ENCODE assay signal across 17 cellular contexts in the genomic region with DNA sequence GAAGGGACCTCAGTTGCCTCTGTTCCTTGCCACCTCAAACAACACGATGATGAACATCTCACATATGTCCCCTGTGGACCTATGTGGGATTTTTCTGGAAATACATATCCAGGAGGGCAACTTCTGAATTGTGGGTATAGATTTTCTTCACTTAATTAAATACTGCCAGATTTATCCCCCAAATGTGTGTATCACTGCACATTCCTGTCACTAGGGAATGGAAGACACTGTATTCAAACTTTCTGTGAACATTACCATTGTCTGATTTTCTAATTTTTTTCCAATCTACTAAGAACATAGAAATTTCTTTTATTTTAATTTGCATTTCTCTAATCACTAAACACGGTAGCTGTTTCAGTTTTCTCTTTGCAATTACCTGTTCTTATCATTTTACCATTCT.
"Had no signal": no experiment of that assay in that cellular context is flagged by ENCODE, and none has a peak within 500 bp of the region (broad histone marks: within the 10 kb centered on the region; RNA-seq: fewer than 3 reads in every experiment).

No MANE protein-coding gene starts in this region.

- H3K9me3 ChIP-seq: esophagus squamous epithelium, gastrocnemius medialis, heart right ventricle, lower lobe of right lung, thyroid gland, vagina had no signal

- H3K27ac Mint-ChIP-seq: activated CD8-positive, alpha-beta T cell treated with anti-CD3 and anti-CD28 coated beads for 36 hours; mesothelial cell of epicardium; stimulated activated naive B cell treated with anti-CD40 and anti-IgM and Interleukin-4, amounts not matched to agents 10 μg/mL and 1 μg/mL and 100 μg/mL, for 72 hours; T-helper 1 cell treated with Interleukin-12 subunit alpha and Interleukin-12 subunit beta and Interleukin-4 antibody, amounts not matched to agents 30 μg/mL and 1 μg/mL, for 36 hours; WTC11 had no signal

- H3K4me3 Mint-ChIP-seq: activated CD8-positive, alpha-beta T cell treated with anti-CD3 and anti-CD28 coated beads for 36 hours; activated T-cell treated with anti-CD3 and anti-CD28 coated beads, Interleukin-2, amount 50 U/mL, for 4 hours; mesothelial cell of epicardium; stimulated activated naive B cell treated with anti-CD40 and anti-IgM and Interleukin-4, amounts not matched to agents 10 μg/mL and 1 μg/mL and 100 μg/mL, for 72 hours; T-helper 1 cell treated with Interleukin-12 subunit alpha and Interleukin-12 subunit beta and Interleukin-4 antibody, amounts not matched to agents 30 μg/mL and 1 μg/mL, for 36 hours; WTC11 had no signal

- H3K27ac ChIP-seq: cardiac muscle cell, esophagus squamous epithelium, gastrocnemius medialis, heart right ventricle, lower lobe of right lung, thyroid gland, vagina had no signal

- H3K36me3 Mint-ChIP-seq: mesothelial cell of epicardium; stimulated activated naive B cell treated with anti-CD40 and anti-IgM and Interleukin-4, amounts not matched to agents 10 μg/mL and 1 μg/mL and 100 μg/mL, for 72 hours; WTC11 had no signal

- H3K36me3 ChIP-seq: cardiac muscle cell, esophagus squamous epithelium, gastrocnemius medialis, heart right ventricle, lower lobe of right lung, thyroid gland, vagina had no signal

- H3K9me3 Mint-ChIP-seq: activated CD8-positive, alpha-beta T cell treated with anti-CD3 and anti-CD28 coated beads for 36 hours; activated T-cell treated with anti-CD3 and anti-CD28 coated beads, Interleukin-2, amount 50 U/mL, for 4 hours; mesothelial cell of epicardium; T-helper 1 cell treated with Interleukin-12 subunit alpha and Interleukin-12 subunit beta and Interleukin-4 antibody, amounts not matched to agents 30 μg/mL and 1 μg/mL, for 36 hours; WTC11 had no signal

- DNase-seq: activated CD4-positive, alpha-beta T cell treated with anti-CD3 and anti-CD28 coated beads for 48 hours; activated CD8-positive, alpha-beta T cell treated with anti-CD3 and anti-CD28 coated beads for 36 hours; activated effector memory CD4-positive, alpha-beta T cell treated with Interleukin-2 at 50 U/mL for 16 hours; activated naive CD4-positive, alpha-beta T cell treated with anti-CD3 and anti-CD28 coated beads, Interleukin-2, amount 50 U/mL, for 16 hours; activated T-cell treated with anti-CD3 and anti-CD28 coated beads, Interleukin-2, amount 50 U/mL, for 4 hours; esophagus squamous epithelium; gastrocnemius medialis; heart right ventricle; lower lobe of right lung; stimulated activated CD4-positive, alpha-beta T cell treated with anti-CD3 and anti-CD28 coated beads, Interleukin-2, amount 100 ng/mL, for 48 hours; stimulated activated naive B cell treated with anti-CD40 and anti-IgM and Interleukin-4, amounts not matched to agents 10 μg/mL and 1 μg/mL and 100 μg/mL, for 72 hours; thyroid gland had no signal

- H3K4me1 ChIP-seq: esophagus squamous epithelium, gastrocnemius medialis, heart right ventricle, lower lobe of right lung, thyroid gland, vagina had no signal

- H3K4me1 Mint-ChIP-seq: mesothelial cell of epicardium; stimulated activated naive B cell treated with anti-CD40 and anti-IgM and Interleukin-4, amounts not matched to agents 10 μg/mL and 1 μg/mL and 100 μg/mL, for 72 hours; WTC11 had no signal

- H3K27me3 ChIP-seq: gastrocnemius medialis, thyroid gland, vagina had no signal

- H3K4me3 ChIP-seq: cardiac muscle cell, esophagus squamous epithelium, gastrocnemius medialis, heart right ventricle, lower lobe of right lung, thyroid gland, vagina had no signal
